In genomic region chr18:13587001-13587400, GRCh38 we compare ENCODE assay signal across 24 cellular contexts.
DNase-seq lines count a peak whose midpoint lies in the region; ATAC-seq, FAIRE-seq and TF ChIP-seq lines count a peak whose summit lies in the region.
"Had no signal": no experiment of that assay in that cellular context is flagged by ENCODE, and none has a peak within 500 bp of the region (broad histone marks: within the 10 kb centered on the region; RNA-seq: fewer than 3 reads in every experiment).

No MANE protein-coding gene starts in this region.

- no peak for DNase-seq in CD4-positive, alpha-beta T cell
- DNase-seq in GM12891 (ENCODE audit: insufficient read length, low spot score): no peak
- no peak for DNase-seq in activated B cell treated with CpG ODN at 0.5 μM for 24 hours
- DNase-seq in memory B cell (ENCODE audit: low spot score in 2 of 2): no peak
- DNase-seq in NCI-H2029 (lab: John Stamatoyannopoulos, UW): no peak
- DNase-seq in NCI-H82 (lab: John Stamatoyannopoulos, UW): no peak
- no peak for DNase-seq in Ammon's horn (ENCODE audit: low spot score)
- DNase-seq: activated CD4-positive, CD25-positive, alpha-beta regulatory T cell treated with anti-CD3 and anti-CD28 coated beads, Interleukin-2, amount 50 U/mL, for 72 hours; erythroblast; foreskin keratinocyte; H7; left ventricle myocardium inferior; NCI-H1048; NCI-H187 treated with DMSO at 0.1 percent for 48 hours; NCI-H446; psoas muscle; SK-N-SH; small intestine; upper lobe of left lung had no signal

- no peaks in the 10 kb centered on the region for H3K9me3 Mint-ChIP-seq in CD4-positive, alpha-beta T cell
- no peaks in the 10 kb centered on the region for H3K9me3 Mint-ChIP-seq in activated B cell treated with CpG ODN at 0.5 μM for 24 hours
- H3K9me3 Mint-ChIP-seq in memory B cell: no peaks in the 10 kb centered on the region
- H3K9me3 Mint-ChIP-seq: activated naive CD4-positive, alpha-beta T cell treated with anti-CD3 and anti-CD28 coated beads, Interleukin-2, amount 10 ng/mL, durations not matched to agents 7 days and 5 days; neural progenitor cell had no signal

- peak overlapping the region; percentile 61 for H3K27ac Mint-ChIP-seq in CD4-positive, alpha-beta T cell
- peak overlapping the region; percentile 98 for H3K27ac Mint-ChIP-seq in activated B cell treated with CpG ODN at 0.5 μM for 24 hours
- H3K27ac Mint-ChIP-seq in memory B cell: peak overlapping the region; percentile 18
- H3K27ac Mint-ChIP-seq: activated naive CD4-positive, alpha-beta T cell treated with anti-CD3 and anti-CD28 coated beads, Interleukin-2, amount 10 ng/mL, durations not matched to agents 7 days and 5 days; neural progenitor cell had no signal

- no peaks in the 10 kb centered on the region for H3K27me3 Mint-ChIP-seq in CD4-positive, alpha-beta T cell
- no peaks in the 10 kb centered on the region for H3K27me3 Mint-ChIP-seq in activated B cell treated with CpG ODN at 0.5 μM for 24 hours
- H3K27me3 Mint-ChIP-seq in memory B cell: no peaks in the 10 kb centered on the region
- H3K27me3 Mint-ChIP-seq: activated naive CD4-positive, alpha-beta T cell treated with anti-CD3 and anti-CD28 coated beads, Interleukin-2, amount 10 ng/mL, durations not matched to agents 7 days and 5 days had no signal

- H3K36me3 Mint-ChIP-seq in CD4-positive, alpha-beta T cell (ENCODE audit: low read depth): peaks cover 33% of the 10 kb centered on the region
- H3K36me3 Mint-ChIP-seq in activated B cell treated with CpG ODN at 0.5 μM for 24 hours (ENCODE audit: low read depth) (no peaks in the 10 kb centered on the region), memory B cell (no peaks in the 10 kb centered on the region)
- H3K36me3 Mint-ChIP-seq: neural progenitor cell had no signal

- H3K4me1 Mint-ChIP-seq in CD4-positive, alpha-beta T cell (ENCODE audit: low read depth): peaks cover 58% of the 10 kb centered on the region
- peaks cover 60% of the 10 kb centered on the region for H3K4me1 Mint-ChIP-seq in activated B cell treated with CpG ODN at 0.5 μM for 24 hours
- peaks cover 33% of the 10 kb centered on the region for H3K4me1 Mint-ChIP-seq in memory B cell

- no peak for TF ChIP-seq CTCF in CD4-positive, alpha-beta T cell (IDR thresholded peaks at IDR 0.05)
- TF ChIP-seq CTCF in activated B cell treated with CpG ODN at 0.5 μM for 24 hours (IDR thresholded peaks at IDR 0.05): no peak

- H3K27ac ChIP-seq in CD4-positive, alpha-beta T cell (ENCODE audit: low read depth, low read length): no peak overlapping the region
- H3K27ac ChIP-seq: foreskin keratinocyte, hepatocyte, KMS-11, left ventricle myocardium inferior, neural progenitor cell, psoas muscle, upper lobe of left lung had no signal

- FAIRE-seq in GM12891 (lab: Jason Lieb, UNC): peak; percentile 78
- FAIRE-seq: astrocyte, small intestine had no signal

- H3K4me3 Mint-ChIP-seq in CD4-positive, alpha-beta T cell: no peak overlapping the region
- H3K4me3 Mint-ChIP-seq in activated B cell treated with CpG ODN at 0.5 μM for 24 hours (peak overlapping the region; percentile 50), memory B cell (no peak overlapping the region)
- H3K4me3 Mint-ChIP-seq: activated naive CD4-positive, alpha-beta T cell treated with anti-CD3 and anti-CD28 coated beads, Interleukin-2, amount 10 ng/mL, durations not matched to agents 7 days and 5 days; neural progenitor cell had no signal

- no peaks in the 10 kb centered on the region for H3K9me3 ChIP-seq in CD4-positive, alpha-beta T cell (ENCODE audit: control insufficient read depth, low read length)
- H3K9me3 ChIP-seq: left ventricle myocardium inferior, psoas muscle, SK-N-SH, upper lobe of left lung had no signal

- no peak for ATAC-seq in CD4-positive, alpha-beta T cell (ENCODE audit: poor library complexity)
- ATAC-seq in activated B cell treated with CpG ODN at 0.5 μM for 24 hours (ENCODE audit: low read depth): no peak
- peak; percentile 13 for ATAC-seq in memory B cell (ENCODE audit: low read depth)
- ATAC-seq: foreskin keratinocyte, psoas muscle had no signal

- H3K27me3 ChIP-seq in CD4-positive, alpha-beta T cell (ENCODE audit: control insufficient read depth, insufficient read depth, low read length): no peaks in the 10 kb centered on the region
- H3K27me3 ChIP-seq: foreskin keratinocyte, hepatocyte, neural progenitor cell, upper lobe of left lung had no signal

- POLR2A ChIA-PET in CD4-positive, alpha-beta T cell (lab: Charles Lee): no interaction called here
- POLR2A ChIA-PET in activated B cell treated with CpG ODN at 0.5 μM for 24 hours (lab: Charles Lee): interaction anchor here (1.5 to 7.2 kb wide), 8 partner anchors 10 to 48 kb away, joined by 5 to 411 read pairs (median 52); no protein-coding TSS in a partner anchor

- intact Hi-C loops in CD4-positive, alpha-beta T cell (cut with DNase I, micrococcal nuclease): no loop called here
- intact Hi-C loops in activated B cell treated with CpG ODN at 0.5 μM for 24 hours (cut with micrococcal nuclease): loop anchor here (1.0 kb wide), 1 partner anchor 8 kb away; no protein-coding TSS in a partner anchor

- TF ChIP-seq POLR2A in GM12891 (IDR thresholded peaks at IDR 0.05; ENCODE audit: low read depth, low read length): no peak

- CTCF ChIA-PET in CD4-positive, alpha-beta T cell (lab: Charles Lee): no interaction called here
- CTCF ChIA-PET in activated B cell treated with CpG ODN at 0.5 μM for 24 hours (lab: Charles Lee): interaction anchor here (1.4 to 3.6 kb wide), 4 partner anchors 24 to 43 kb away, joined by 4 to 32 read pairs (median 10); no protein-coding TSS in a partner anchor

TF ChIP-seq in GM12891, 5 proteins besides CTCF, POLR2A, EP300 and RAD21:
- TF ChIP-seq POLR2AphosphoS5 (IDR thresholded peaks at IDR 0.05; ENCODE audit: low read depth, low read length) (no peak; the same call in 1 of the 2 replicates), POU2F2 (IDR thresholded peaks at IDR 0.05; ENCODE audit: low read depth, low read length) (peak; percentile 87; the same call in 1 of the 2 replicates)

Comparison
In these comparisons a context has a peak if more than half of its experiments do, and no peak if none do; other contexts are left out.
1. H3K27ac Mint-ChIP-seq: peak in every context shown above with its lines; median percentile 98 in activated B cell treated with CpG ODN at 0.5 μM for 24 hours; 61 in CD4-positive, alpha-beta T cell; 18 in memory B cell.